14 cellular contexts compared by ENCODE assay signal in genomic region chr2:150997702-150998480, GRCh38.
DNase-seq lines count a peak whose midpoint lies in the region; FAIRE-seq and TF ChIP-seq lines count a peak whose summit lies in the region.
"Had no signal": no experiment of that assay in that cellular context is flagged by ENCODE, and none has a peak within 500 bp of the region (broad histone marks: within the 10 kb centered on the region; RNA-seq: fewer than 3 reads in every experiment).

No MANE protein-coding gene starts in this region.

- no peak for TF ChIP-seq RAD21 in H1 (IDR thresholded peaks at IDR 0.05 in 1 of 2, conservative IDR thresholded peaks at IDR 0.05 in 1 of 2; ENCODE audit: low read depth in 2 of 2, low read length in 2 of 2)

- H3K4me2 ChIP-seq in H1 (ENCODE audit: insufficient read depth in 1 of 2, low read depth in 2 of 2, low read length in 2 of 2) (no peak overlapping the region), neural progenitor cell (no peak overlapping the region)
- H3K4me2 ChIP-seq: BLaER1 had no signal

- no peak overlapping the region for H3K4ac ChIP-seq in H1 (replicated peaks; ENCODE audit: insufficient read length, low read depth, low read length)

- no peak overlapping the region for H3K27ac Mint-ChIP-seq in neural progenitor cell
- H3K27ac Mint-ChIP-seq: activated B cell treated with CpG ODN at 0.5 μM for 24 hours had no signal

- H3F3A ChIP-seq in neural progenitor cell (ENCODE audit: low read depth) = no peaks in the 10 kb centered on the region

- H3K4me1 Mint-ChIP-seq in neural progenitor cell = no peaks in the 10 kb centered on the region
- H3K4me1 Mint-ChIP-seq: activated B cell treated with CpG ODN at 0.5 μM for 24 hours had no signal

- H4K91ac ChIP-seq in H1 (replicated peaks; ENCODE audit: insufficient read length, low read length) = no peak overlapping the region

- no peak overlapping the region for H2BK120ac ChIP-seq in H1 (replicated peaks; ENCODE audit: low read depth, low read length)

- 86% methylated on average over 8 of the region's 8 CpGs; no CpG with 5 or more reads in 1 of the 2 experiments for WGBS in H1 (ENCODE audit: extremely low coverage in 1 of 2, insufficient coverage in 1 of 2, insufficient read length in 1 of 2, insufficient replicate concordance in 2 of 2, low coverage in 1 of 2, low lambda C conversion rate in 2 of 2, missing lambda C conversion rate in 1 of 2), 2 experiments
- 71 to 75% methylated on average over 8 of the region's 8 CpGs for WGBS in testis, 2 donors

- no peaks in the 10 kb centered on the region for H3K9me3 Mint-ChIP-seq in neural progenitor cell
- H3K9me3 Mint-ChIP-seq: activated B cell treated with CpG ODN at 0.5 μM for 24 hours had no signal

- no peak for TF ChIP-seq POLR2A in H1 (IDR thresholded peaks at IDR 0.05; ENCODE audit: control extremely low read depth in 1 of 2, low read depth in 2 of 2, low read length in 2 of 2)
- TF ChIP-seq POLR2A in testis (IDR thresholded peaks at IDR 0.05) = no peak

- H3K79me2 ChIP-seq in H1 (ENCODE audit: control insufficient read depth in 1 of 2, insufficient read depth in 2 of 2, low read length in 2 of 2) (no peaks in the 10 kb centered on the region), neural progenitor cell (ENCODE audit: low read depth) (no peaks in the 10 kb centered on the region)

- H3K9ac ChIP-seq in H1 (replicated peaks in 1 of 4; ENCODE audit: extremely low read depth in 1 of 4, low read depth in 3 of 4, low read length in 3 of 4) (no peak overlapping the region), neural progenitor cell (no peak overlapping the region)
- H3K9ac ChIP-seq: BLaER1 had no signal

- H3K23me2 ChIP-seq in H1 (ENCODE audit: low read depth, low read length) = no peaks in the 10 kb centered on the region

- H3K18ac ChIP-seq in H1 (ENCODE audit: extremely low read depth, low read length) = no peak overlapping the region

- no peak overlapping the region for H2BK12ac ChIP-seq in H1 (ENCODE audit: low read depth, low read length)

- H3K23ac ChIP-seq in H1 (ENCODE audit: insufficient read length) = no peak overlapping the region

- no peak overlapping the region for H3K56ac ChIP-seq in H1 (replicated peaks; ENCODE audit: insufficient read length, low read depth, low read length)

- no peak overlapping the region for H2BK15ac ChIP-seq in H1 (ENCODE audit: low read length)

- H4K8ac ChIP-seq in H1 (ENCODE audit: extremely low read depth, insufficient read depth, low read length) = no peak overlapping the region

- TF ChIP-seq CTCF in BJ (IDR thresholded peaks at IDR 0.05; ENCODE audit: insufficient read depth, low read depth, low read length) = no peak
- no peak for TF ChIP-seq CTCF in H1 (IDR thresholded peaks at IDR 0.05; ENCODE audit: control extremely low read depth in 1 of 3, insufficient read depth in 1 of 3, low read depth in 1 of 3, low read length in 3 of 3)
- no peak for TF ChIP-seq CTCF in neural progenitor cell (IDR thresholded peaks at IDR 0.05)
- no peak for TF ChIP-seq CTCF in testis (IDR thresholded peaks at IDR 0.05)

- H3K36me3 Mint-ChIP-seq in neural progenitor cell = no peaks in the 10 kb centered on the region

- no peaks in the 10 kb centered on the region for H3K27me3 Mint-ChIP-seq in neural progenitor cell (ENCODE audit: insufficient read depth, low read depth)
- H3K27me3 Mint-ChIP-seq: activated B cell treated with CpG ODN at 0.5 μM for 24 hours had no signal

- no peak overlapping the region for H3K27ac ChIP-seq in H1 (ENCODE audit: low read depth, low read length)
- no peak overlapping the region for H3K27ac ChIP-seq in neural progenitor cell
- H3K27ac ChIP-seq in testis = no peak overlapping the region
- H3K27ac ChIP-seq: adrenal gland, BLaER1, right lobe of liver had no signal

- H3K36me3 ChIP-seq in BJ (ENCODE audit: control insufficient read depth, insufficient read depth, low read length) (no peaks in the 10 kb centered on the region), H1 (ENCODE audit: control insufficient read depth in 2 of 4, insufficient read depth in 4 of 4, low read length in 3 of 4) (no peaks in the 10 kb centered on the region; a peak in 1 of 8 replicates), neural progenitor cell (no peaks in the 10 kb centered on the region), testis (ENCODE audit: low read depth, missing control alignments) (no peaks in the 10 kb centered on the region)
- H3K36me3 ChIP-seq: adrenal gland, BLaER1, right lobe of liver had no signal

- CTCF ChIA-PET in BJ (lab: Yijun Ruan, JAX) = interaction anchor here (1.4 kb wide), 1 partner anchor 10 kb away, joined by 3 read pairs; no protein-coding TSS in a partner anchor
- CTCF ChIA-PET in H1 (lab: Charles Lee; ENCODE audit: partially characterized antibody) = interaction anchor here (1.0 to 1.4 kb wide), 3 partner anchors 34 to 241 kb away, joined by 3 to 4 read pairs (median 4); no protein-coding TSS in a partner anchor

- no peak overlapping the region for H2BK20ac ChIP-seq in H1 (ENCODE audit: low read length)

- H3K4me3 Mint-ChIP-seq in neural progenitor cell = no peak overlapping the region
- H3K4me3 Mint-ChIP-seq: activated B cell treated with CpG ODN at 0.5 μM for 24 hours had no signal

- DNase-seq in BJ (ENCODE audit: low read depth) (peak; percentile 93), HTR-8/SVneo (ENCODE audit: insufficient read length, low spot score) (no peak), H1 (ENCODE audit: low read depth in 1 of 2, low spot score in 2 of 2) (no peak), neural progenitor cell (ENCODE audit: low spot score) (no peak), testis (no peak), GF-D8 (lab: John Stamatoyannopoulos, UW) (no peak), KG1 (lab: John Stamatoyannopoulos, UW) (no peak)
- DNase-seq: activated B cell treated with CpG ODN at 0.5 μM for 24 hours; adrenal gland; NCI-H1105 treated with DMSO at 0.1 percent for 48 hours; NCI-H345; right lobe of liver; stimulated activated CD4-positive, alpha-beta T cell treated with anti-CD3 and anti-CD28 coated beads, Interleukin-1b, Interleukin-23, amount 100 ng/mL, for 48 hours had no signal

- POLR2A ChIA-PET in BJ (lab: Charles Lee) = no interaction called here
- POLR2A ChIA-PET in H1 (lab: Charles Lee; ENCODE audit: partially characterized antibody) = no interaction called here

- H3K27me3 ChIP-seq in BJ (ENCODE audit: control insufficient read depth, insufficient read depth, low read length) (no peaks in the 10 kb centered on the region), H1 (replicated peaks in 1 of 4; ENCODE audit: control insufficient read depth in 3 of 4, extremely low read depth in 1 of 4, insufficient read depth in 3 of 4, low read length in 3 of 4) (peaks cover 0 to 1% (median 0%) of the 10 kb centered on the region in 4 experiments; a peak in 1 of 7 replicates), neural progenitor cell (no peaks in the 10 kb centered on the region), testis (no peaks in the 10 kb centered on the region)
- H3K27me3 ChIP-seq: adrenal gland, BLaER1, right lobe of liver had no signal

- no peak overlapping the region for H2AK5ac ChIP-seq in H1 (ENCODE audit: low read depth, low read length)

- H3K4me3 ChIP-seq in BJ (ENCODE audit: low read depth, low read length) (no peak overlapping the region), H1 (ENCODE audit: extremely low read depth in 1 of 4, insufficient read depth in 2 of 4, low read depth in 3 of 4, low read length in 4 of 4) (no peak overlapping the region), neural progenitor cell (no peak overlapping the region), testis (no peak overlapping the region)
- H3K4me3 ChIP-seq: adrenal gland, BLaER1, right lobe of liver had no signal

- H3K9me3 ChIP-seq in H1 (ENCODE audit: insufficient read depth in 2 of 2, low read depth in 1 of 2, low read length in 1 of 2) (no peaks in the 10 kb centered on the region), neural progenitor cell (ENCODE audit: low read depth) (no peaks in the 10 kb centered on the region), testis (no peaks in the 10 kb centered on the region)
- H3K9me3 ChIP-seq: adrenal gland, BLaER1, right lobe of liver had no signal

- FAIRE-seq in HTR-8/SVneo (lab: Jason Lieb, UNC) = peak; percentile 71
- no peak for FAIRE-seq in H1 (lab: Jason Lieb, UNC)

- H2BK5ac ChIP-seq in H1 (ENCODE audit: low read depth, low read length) = no peak overlapping the region

- intact Hi-C loops in testis (cut with DNase I; ENCODE audit: low total_unique reads) = no loop called here

- TF ChIP-seq EP300 in H1 (IDR thresholded peaks at IDR 0.05; ENCODE audit: borderline replicate concordance in 1 of 2, low read depth in 2 of 2, low read length in 2 of 2) = no peak

- no peaks in the 10 kb centered on the region for H4K20me1 ChIP-seq in H1 (replicated peaks in 1 of 2; ENCODE audit: control insufficient read depth in 1 of 2, insufficient read depth in 2 of 2, low read length in 2 of 2)
- H4K20me1 ChIP-seq in neural progenitor cell (ENCODE audit: low read depth) = no peaks in the 10 kb centered on the region
- H4K20me1 ChIP-seq: BLaER1 had no signal

- no peak overlapping the region for H4K5ac ChIP-seq in H1 (ENCODE audit: insufficient read length, low read depth, low read length)

- H2AFZ ChIP-seq in H1 (ENCODE audit: low read length) (0 out of 2 replicates have a peak overlapping the region, but pooled peaks have one; percentile 52), neural progenitor cell (replicated peaks) (peak overlapping the region; percentile 1)

- H3K4me1 ChIP-seq in H1 (replicated peaks in 1 of 4; ENCODE audit: control insufficient read depth in 3 of 4, insufficient read depth in 4 of 4, low read length in 3 of 4) = no peaks in the 10 kb centered on the region
- no peaks in the 10 kb centered on the region for H3K4me1 ChIP-seq in neural progenitor cell
- H3K4me1 ChIP-seq in testis = no peaks in the 10 kb centered on the region
- H3K4me1 ChIP-seq: adrenal gland, BLaER1, right lobe of liver had no signal

- H3K79me1 ChIP-seq in H1 (ENCODE audit: low read depth, low read length) = no peaks in the 10 kb centered on the region

- no peak overlapping the region for H3K14ac ChIP-seq in H1 (ENCODE audit: insufficient read length)

TF ChIP-seq in H1, 55 proteins besides CTCF, POLR2A, EP300 and RAD21 (continues in another document):
- TF ChIP-seq SAP30 (IDR thresholded peaks at IDR 0.05; ENCODE audit: insufficient read depth, insufficient replicate concordance, low read length) (no peak), RBBP5 (IDR thresholded peaks at IDR 0.05; ENCODE audit: borderline replicate concordance, low read depth, low read length) (no peak), CHD1 (IDR thresholded peaks at IDR 0.05; ENCODE audit: low read depth, low read length) (no peak)
- TF ChIP-seq, protein P1, sequence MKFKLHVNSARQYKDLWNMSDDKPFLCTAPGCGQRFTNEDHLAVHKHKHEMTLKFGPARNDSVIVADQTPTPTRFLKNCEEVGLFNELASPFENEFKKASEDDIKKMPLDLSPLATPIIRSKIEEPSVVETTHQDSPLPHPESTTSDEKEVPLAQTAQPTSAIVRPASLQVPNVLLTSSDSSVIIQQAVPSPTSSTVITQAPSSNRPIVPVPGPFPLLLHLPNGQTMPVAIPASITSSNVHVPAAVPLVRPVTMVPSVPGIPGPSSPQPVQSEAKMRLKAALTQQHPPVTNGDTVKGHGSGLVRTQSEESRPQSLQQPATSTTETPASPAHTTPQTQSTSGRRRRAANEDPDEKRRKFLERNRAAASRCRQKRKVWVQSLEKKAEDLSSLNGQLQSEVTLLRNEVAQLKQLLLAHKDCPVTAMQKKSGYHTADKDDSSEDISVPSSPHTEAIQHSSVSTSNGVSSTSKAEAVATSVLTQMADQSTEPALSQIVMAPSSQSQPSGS (IDR thresholded peaks at IDR 0.05; ENCODE audit: low read length) = no peak
